Comparison of ENCODE assay signal across 20 cellular contexts in genomic region chr11:1468002-1468401, GRCh38. TPM values are rescaled to one million over a fixed set of nuclear protein-coding genes. Genes with fewer than 3 reads are reported as not detected.
DNase-seq lines count a peak whose midpoint lies in the region; ATAC-seq, FAIRE-seq and TF ChIP-seq lines count a peak whose summit lies in the region.
"Had no signal": no experiment of that assay in that cellular context is flagged by ENCODE, and none has a peak within 500 bp of the region (broad histone marks: within the 10 kb centered on the region; RNA-seq: fewer than 3 reads in every experiment).

No MANE protein-coding gene starts in this region.

- H3K36me3 Mint-ChIP-seq in stimulated activated effector memory CD8-positive, alpha-beta T cell treated with anti-CD3 and anti-CD28 coated beads, Interleukin-12 subunit alpha, Interleukin-12 subunit beta, amount 100 ng/mL, for 72 hours = peaks cover 11% of the 10 kb centered on the region
- H3K36me3 Mint-ChIP-seq in activated CD8-positive, alpha-beta T cell treated with anti-CD3 and anti-CD28 coated beads for 36 hours (ENCODE audit: low read depth) = no peaks in the 10 kb centered on the region

- no peak overlapping the region for H3K4me3 ChIP-seq in right atrium auricular region
- no peak overlapping the region for H3K4me3 ChIP-seq in H7 (ENCODE audit: insufficient read depth, low read depth, low read length)
- H3K4me3 ChIP-seq in small intestine (ENCODE audit: low read depth in 1 of 2, low read length in 2 of 2) = no peak overlapping the region
- no peak overlapping the region for H3K4me3 ChIP-seq in psoas muscle

- WGBS in small intestine, 3 donors = 85 to 98% (median 88%) methylated on average over 18 of the region's 18 CpGs
- 58 to 82% (median 81%) methylated on average over 17 to 18 of the region's 18 CpGs for WGBS in psoas muscle, 3 donors

- H3K36me3 ChIP-seq in right atrium auricular region (peaks cover 48% of the 10 kb centered on the region), H7 (replicated peaks; ENCODE audit: control insufficient read depth, insufficient read depth, low read length) (no peaks in the 10 kb centered on the region; the same call in 1 of the 2 replicates), small intestine (ENCODE audit: control insufficient read depth in 2 of 2, insufficient read depth in 2 of 2, low read length in 2 of 2) (peaks cover 0 to 4% of the 10 kb centered on the region in 2 donors), psoas muscle (ENCODE audit: insufficient read depth in 1 of 2, low read depth in 1 of 2) (peaks cover 0 to 47% of the 10 kb centered on the region in 2 donors)

- H3K4me1 ChIP-seq in right atrium auricular region (peaks cover 0 to 14% of the 10 kb centered on the region in 2 donors), small intestine (ENCODE audit: control insufficient read depth in 2 of 2, insufficient read depth in 1 of 2, low read depth in 1 of 2, low read length in 1 of 2) (no peaks in the 10 kb centered on the region), psoas muscle (no peaks in the 10 kb centered on the region)

- intact Hi-C loops in Right ventricle myocardium superior (cut with DNase I) = no loop called here
- intact Hi-C loops in left ventricle myocardium superior (cut with micrococcal nuclease) = no loop called here
- intact Hi-C loops in activated CD8-positive, alpha-beta T cell treated with anti-CD3 and anti-CD28 coated beads for 36 hours (cut with micrococcal nuclease) = no loop called here
- intact Hi-C loops in psoas muscle (cut with DNase I) = no loop called here

- DNase-seq in Right ventricle myocardium superior (no peak), right atrium auricular region (ENCODE audit: low spot score) (no peak), left ventricle myocardium superior (peak; percentile 62), H7 (no peak), small intestine (no peak), psoas muscle (no peak)
- no peak for DNase-seq in stimulated activated effector memory CD8-positive, alpha-beta T cell treated with anti-CD3 and anti-CD28 coated beads, Interleukin-12 subunit alpha, Interleukin-12 subunit beta, amount 100 ng/mL, for 72 hours (ENCODE audit: low spot score in 2 of 2)
- DNase-seq in activated CD8-positive, alpha-beta T cell treated with anti-CD3 and anti-CD28 coated beads for 36 hours = no peak
- DNase-seq: 8988T; CD4-positive, CD25-positive, alpha-beta regulatory T cell; COR-L47; DMS 273 treated with DMSO at 0.1 percent for 48 hours; NCI-H1417 treated with DMSO at 0.1 percent for 48 hours; NCI-H187 treated with DMSO at 0.1 percent for 48 hours; NCI-H226; NCI-H524; NCI-H82; OCI-M1 had no signal

- CTCF ChIA-PET in activated CD8-positive, alpha-beta T cell treated with anti-CD3 and anti-CD28 coated beads for 36 hours (lab: Charles Lee) = no interaction called here

- H3K27ac Mint-ChIP-seq in stimulated activated effector memory CD8-positive, alpha-beta T cell treated with anti-CD3 and anti-CD28 coated beads, Interleukin-12 subunit alpha, Interleukin-12 subunit beta, amount 100 ng/mL, for 72 hours = peak overlapping the region; percentile 82
- H3K27ac Mint-ChIP-seq in activated CD8-positive, alpha-beta T cell treated with anti-CD3 and anti-CD28 coated beads for 36 hours = no peak overlapping the region

- TF ChIP-seq CTCF in right atrium auricular region (IDR thresholded peaks at IDR 0.05) (no peak), psoas muscle (IDR thresholded peaks at IDR 0.05) (no peak)
- no peak for TF ChIP-seq CTCF in activated CD8-positive, alpha-beta T cell treated with anti-CD3 and anti-CD28 coated beads for 36 hours (IDR thresholded peaks at IDR 0.05)

- ATAC-seq in Right ventricle myocardium superior (ENCODE audit: poor library complexity) (peak; percentile 69), left ventricle myocardium superior (peak; percentile 74), psoas muscle (no peak)
- ATAC-seq in stimulated activated effector memory CD8-positive, alpha-beta T cell treated with anti-CD3 and anti-CD28 coated beads, Interleukin-12 subunit alpha, Interleukin-12 subunit beta, amount 100 ng/mL, for 72 hours = no peak
- no peak for ATAC-seq in activated CD8-positive, alpha-beta T cell treated with anti-CD3 and anti-CD28 coated beads for 36 hours

- H3K27ac ChIP-seq in right atrium auricular region (no peak overlapping the region), small intestine (ENCODE audit: low read depth in 1 of 2, low read length in 1 of 2) (no peak overlapping the region), psoas muscle (no peak overlapping the region)

- H3K9me3 ChIP-seq in right atrium auricular region = no peaks in the 10 kb centered on the region
- no peaks in the 10 kb centered on the region for H3K9me3 ChIP-seq in small intestine (ENCODE audit: control insufficient read depth, low read depth)
- no peaks in the 10 kb centered on the region for H3K9me3 ChIP-seq in psoas muscle

- POLR2A ChIA-PET in activated CD8-positive, alpha-beta T cell treated with anti-CD3 and anti-CD28 coated beads for 36 hours (lab: Charles Lee) = no interaction called here

- no peaks in the 10 kb centered on the region for H3K9me3 Mint-ChIP-seq in stimulated activated effector memory CD8-positive, alpha-beta T cell treated with anti-CD3 and anti-CD28 coated beads, Interleukin-12 subunit alpha, Interleukin-12 subunit beta, amount 100 ng/mL, for 72 hours
- no peaks in the 10 kb centered on the region for H3K9me3 Mint-ChIP-seq in activated CD8-positive, alpha-beta T cell treated with anti-CD3 and anti-CD28 coated beads for 36 hours

- FAIRE-seq in small intestine (lab: Jason Lieb, UNC) = no peak
- FAIRE-seq: G401.6, H54 had no signal

- H3K27me3 ChIP-seq in right atrium auricular region = no peaks in the 10 kb centered on the region
- H3K27me3 ChIP-seq in H7 (ENCODE audit: control insufficient read depth, insufficient read depth, low read length) = no peaks in the 10 kb centered on the region
- no peaks in the 10 kb centered on the region for H3K27me3 ChIP-seq in small intestine (ENCODE audit: control insufficient read depth in 2 of 2, insufficient read depth in 2 of 2, low read length in 2 of 2)
- no peaks in the 10 kb centered on the region for H3K27me3 ChIP-seq in psoas muscle (ENCODE audit: insufficient read depth in 3 of 3, low read length in 2 of 3)

- H3K4me3 Mint-ChIP-seq in stimulated activated effector memory CD8-positive, alpha-beta T cell treated with anti-CD3 and anti-CD28 coated beads, Interleukin-12 subunit alpha, Interleukin-12 subunit beta, amount 100 ng/mL, for 72 hours = no peak overlapping the region
- H3K4me3 Mint-ChIP-seq in activated CD8-positive, alpha-beta T cell treated with anti-CD3 and anti-CD28 coated beads for 36 hours = no peak overlapping the region

- H3K27me3 Mint-ChIP-seq in activated CD8-positive, alpha-beta T cell treated with anti-CD3 and anti-CD28 coated beads for 36 hours = no peaks in the 10 kb centered on the region
- H3K27me3 Mint-ChIP-seq: CD4-positive, CD25-positive, alpha-beta regulatory T cell had no signal

- peaks cover 10% of the 10 kb centered on the region for H3K4me1 Mint-ChIP-seq in stimulated activated effector memory CD8-positive, alpha-beta T cell treated with anti-CD3 and anti-CD28 coated beads, Interleukin-12 subunit alpha, Interleukin-12 subunit beta, amount 100 ng/mL, for 72 hours
- H3K4me1 Mint-ChIP-seq in activated CD8-positive, alpha-beta T cell treated with anti-CD3 and anti-CD28 coated beads for 36 hours (ENCODE audit: low read depth) = no peaks in the 10 kb centered on the region
- H3K4me1 Mint-ChIP-seq: CD4-positive, CD25-positive, alpha-beta regulatory T cell had no signal

RNA-seq across cellular contexts. Expression of gene MOB2, which starts 18.6 kb away (rescaled TPM):
- total RNA-seq in Right ventricle myocardium superior (46.1 TPM), right atrium auricular region (10 to 100 TPM; 22.0 to 27.9 TPM), left ventricle myocardium superior (52.8 TPM), psoas muscle (10 to 100 TPM; 44.5 to 58.7 (median 52.4) TPM)
- 17.3 and 20.2 TPM in 2 replicates for total RNA-seq in H7 (2014; rRNA removed; shearing (Covaris generic))
- polyA plus RNA-seq in small intestine (10 to 100 TPM; 40.3 to 48.6 (median 43.8) TPM), psoas muscle (10 to 100 TPM; 52.6 to 75.1 (median 74.2) TPM)
- total RNA-seq in activated CD8-positive, alpha-beta T cell treated with anti-CD3 and anti-CD28 coated beads for 36 hours = 10 to 100 TPM; 13.2 to 14.0 TPM

Comparison
In these comparisons a context has a peak if more than half of its experiments do, and no peak if none do; other contexts are left out.
1. ATAC-seq: peak in Right ventricle myocardium superior (single experiment) and left ventricle myocardium superior (single experiment); none in stimulated activated effector memory CD8-positive, alpha-beta T cell treated with anti-CD3 and anti-CD28 coated beads, Interleukin-12 subunit alpha, Interleukin-12 subunit beta, amount 100 ng/mL, for 72 hours (single experiment), activated CD8-positive, alpha-beta T cell treated with anti-CD3 and anti-CD28 coated beads for 36 hours (single experiment) and psoas muscle (0 of 4).